In genomic region chr20:56924976-56925695, GRCh38 we compare ENCODE assay signal across 11 cellular contexts.
A peak's percentile ranks its signal among the peaks of the same experiment; 100 is the strongest.
DNase-seq lines count a peak whose midpoint lies in the region; ATAC-seq and TF ChIP-seq lines count a peak whose summit lies in the region.
"Had no signal": no experiment of that assay in that cellular context is flagged by ENCODE, and none has a peak within 500 bp of the region (broad histone marks: within the 10 kb centered on the region; RNA-seq: fewer than 3 reads in every experiment).

No MANE protein-coding gene starts in this region.

- no peaks in the 10 kb centered on the region for H3K36me3 Mint-ChIP-seq in activated naive CD8-positive, alpha-beta T cell treated with anti-CD3 and anti-CD28 coated beads, Interleukin-2, amount 10 ng/mL, durations not matched to agents 7 days and 5 days
- H3K36me3 Mint-ChIP-seq in activated naive CD8-positive, alpha-beta T cell treated with anti-CD3 and anti-CD28 coated beads for 36 hours = no peaks in the 10 kb centered on the region
- H3K36me3 Mint-ChIP-seq: CD14-positive monocyte had no signal

- H3K9ac ChIP-seq in adipocyte (ENCODE audit: low read length) = no peak overlapping the region

- no peak overlapping the region for H3K27ac ChIP-seq in testis

- H3K9me3 ChIP-seq in adipocyte (ENCODE audit: control insufficient read depth, low read length) (peaks cover 11% of the 10 kb centered on the region), testis (no peaks in the 10 kb centered on the region)

- POLR2A ChIA-PET in activated naive CD8-positive, alpha-beta T cell treated with anti-CD3 and anti-CD28 coated beads, Interleukin-2, amount 10 ng/mL, durations not matched to agents 7 days and 5 days (lab: Charles Lee) = no interaction called here

- H3K27me3 ChIP-seq in adipocyte (replicated peaks; ENCODE audit: control insufficient read depth, insufficient read depth, low read length) (peaks cover 95% of the 10 kb centered on the region), testis (no peaks in the 10 kb centered on the region)

- no peak overlapping the region for H3K4me3 ChIP-seq in adipocyte (ENCODE audit: low read length)
- H3K4me3 ChIP-seq in testis = peak overlapping the region; percentile 37 to 49

- intact Hi-C loops in testis (cut with DNase I; ENCODE audit: low total_unique reads) = no loop called here

- ATAC-seq in activated naive CD8-positive, alpha-beta T cell treated with anti-CD3 and anti-CD28 coated beads, Interleukin-2, amount 10 ng/mL, durations not matched to agents 7 days and 5 days (ENCODE audit: low read depth) = no peak
- no peak for ATAC-seq in GM21825 (IDR thresholded peaks at IDR 0.05; ENCODE audit: unreplicated experiment)

- H3K36me3 ChIP-seq in adipocyte (ENCODE audit: control insufficient read depth, insufficient read depth, low read length, severe bottlenecking) (no peaks in the 10 kb centered on the region), testis (ENCODE audit: low read depth, missing control alignments) (no peaks in the 10 kb centered on the region)

- peak; percentile 33 for DNase-seq in activated naive CD8-positive, alpha-beta T cell treated with anti-CD3 and anti-CD28 coated beads, Interleukin-2, amount 10 ng/mL, durations not matched to agents 7 days and 5 days
- DNase-seq in activated naive CD8-positive, alpha-beta T cell treated with anti-CD3 and anti-CD28 coated beads for 36 hours = no peak
- peak; percentile 21 for DNase-seq in adipocyte (ENCODE audit: low read depth)
- DNase-seq in iPS-NIHi11 (ENCODE audit: low spot score) = peak; percentile 70
- DNase-seq in testis = peak; percentile 24
- DNase-seq in stimulated activated CD8-positive, alpha-beta memory T cell treated with anti-CD3 and anti-CD28 coated beads, Interleukin-4, amount 100 ng/mL, for 48 hours = no peak
- DNase-seq in DMS53 (lab: John Stamatoyannopoulos, UW) = no peak
- DNase-seq: activated CD4-positive, CD25-positive, alpha-beta regulatory T cell treated with anti-CD3 and anti-CD28 coated beads, Interleukin-2, amount 50 U/mL, for 72 hours; aorta had no signal

- TF ChIP-seq POLR2A in testis (IDR thresholded peaks at IDR 0.05) = no peak

- peaks cover 68% of the 10 kb centered on the region for H3K27me3 Mint-ChIP-seq in activated naive CD8-positive, alpha-beta T cell treated with anti-CD3 and anti-CD28 coated beads, Interleukin-2, amount 10 ng/mL, durations not matched to agents 7 days and 5 days
- peaks cover 77% of the 10 kb centered on the region for H3K27me3 Mint-ChIP-seq in activated naive CD8-positive, alpha-beta T cell treated with anti-CD3 and anti-CD28 coated beads for 36 hours

- peak overlapping the region; percentile 18 for H3K4me3 Mint-ChIP-seq in activated naive CD8-positive, alpha-beta T cell treated with anti-CD3 and anti-CD28 coated beads, Interleukin-2, amount 10 ng/mL, durations not matched to agents 7 days and 5 days
- no peak overlapping the region for H3K4me3 Mint-ChIP-seq in activated naive CD8-positive, alpha-beta T cell treated with anti-CD3 and anti-CD28 coated beads for 36 hours

- H3K27ac Mint-ChIP-seq in activated naive CD8-positive, alpha-beta T cell treated with anti-CD3 and anti-CD28 coated beads, Interleukin-2, amount 10 ng/mL, durations not matched to agents 7 days and 5 days = no peak overlapping the region
- H3K27ac Mint-ChIP-seq in activated naive CD8-positive, alpha-beta T cell treated with anti-CD3 and anti-CD28 coated beads for 36 hours = no peak overlapping the region
- H3K27ac Mint-ChIP-seq: CD14-positive monocyte had no signal

- WGBS in testis, 2 donors = 2 to 5% methylated on average over 32 to 67 of the region's 68 CpGs

- no peaks in the 10 kb centered on the region for H3K9me3 Mint-ChIP-seq in activated naive CD8-positive, alpha-beta T cell treated with anti-CD3 and anti-CD28 coated beads, Interleukin-2, amount 10 ng/mL, durations not matched to agents 7 days and 5 days
- H3K9me3 Mint-ChIP-seq in activated naive CD8-positive, alpha-beta T cell treated with anti-CD3 and anti-CD28 coated beads for 36 hours = no peaks in the 10 kb centered on the region

- H3K4me1 ChIP-seq in adipocyte (ENCODE audit: control insufficient read depth, insufficient read depth, low read length) (peaks cover 6% of the 10 kb centered on the region), testis (no peaks in the 10 kb centered on the region)

- TF ChIP-seq CTCF in testis (IDR thresholded peaks at IDR 0.05) = no peak

- H3K4me1 Mint-ChIP-seq in activated naive CD8-positive, alpha-beta T cell treated with anti-CD3 and anti-CD28 coated beads, Interleukin-2, amount 10 ng/mL, durations not matched to agents 7 days and 5 days = no peaks in the 10 kb centered on the region
- peaks cover 2% of the 10 kb centered on the region for H3K4me1 Mint-ChIP-seq in activated naive CD8-positive, alpha-beta T cell treated with anti-CD3 and anti-CD28 coated beads for 36 hours
- H3K4me1 Mint-ChIP-seq: CD14-positive monocyte had no signal

Comparison
In these comparisons a context has a peak if more than half of its experiments do, and no peak if none do; other contexts are left out.
1. DNase-seq: peak in activated naive CD8-positive, alpha-beta T cell treated with anti-CD3 and anti-CD28 coated beads, Interleukin-2, amount 10 ng/mL, durations not matched to agents 7 days and 5 days (single experiment), adipocyte (single experiment), iPS-NIHi11 (single experiment) and testis (single experiment); none in activated naive CD8-positive, alpha-beta T cell treated with anti-CD3 and anti-CD28 coated beads for 36 hours (single experiment), stimulated activated CD8-positive, alpha-beta memory T cell treated with anti-CD3 and anti-CD28 coated beads, Interleukin-4, amount 100 ng/mL, for 48 hours (single experiment) and DMS53 (single experiment).